29 cellular contexts compared by ENCODE assay signal in the genomic region with DNA sequence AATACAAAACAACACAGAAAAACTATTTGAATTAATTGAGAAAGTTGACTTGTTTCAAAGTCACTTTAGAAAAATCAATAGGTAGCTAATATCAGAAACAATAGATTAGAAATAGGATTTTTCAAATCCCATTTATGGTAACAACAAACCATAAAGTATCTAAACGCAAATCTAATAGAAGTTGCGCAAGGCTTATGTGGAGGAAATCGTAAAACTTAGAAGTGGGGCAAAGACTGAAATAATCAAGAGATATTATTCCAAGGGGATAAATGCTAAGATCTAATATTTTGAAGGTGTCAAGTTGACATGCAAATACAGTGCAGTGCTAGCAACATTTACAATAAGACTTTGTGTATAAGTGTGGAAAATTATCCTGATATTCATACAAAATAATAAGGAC.
"Had no signal": no experiment of that assay in that cellular context is flagged by ENCODE, and none has a peak within 500 bp of the region (broad histone marks: within the 10 kb centered on the region; RNA-seq: fewer than 3 reads in every experiment).

No MANE protein-coding gene starts in this region.

- H3K4me1 ChIP-seq: stomach, suprapubic skin, testis, thyroid gland, tibial artery, tibial nerve, transverse colon, upper lobe of left lung, upper lobe of right lung, uterus, vagina had no signal

- H3K4me1 Mint-ChIP-seq: stimulated activated effector memory CD8-positive, alpha-beta T cell treated with anti-CD3 and anti-CD28 coated beads, Interleukin-12 subunit alpha, Interleukin-12 subunit beta, amount 100 ng/mL, for 72 hours; stimulated activated memory B cell treated with anti-CD40 and anti-IgM and Interleukin-4, amounts not matched to agents 10 μg/mL and 1 μg/mL and 100 μg/mL, for 72 hours; stimulated activated naive B cell treated with anti-CD40 and anti-IgM and Interleukin-4, amounts not matched to agents 10 μg/mL and 1 μg/mL and 100 μg/mL, for 72 hours; stimulated activated naive CD8-positive, alpha-beta T cell treated with anti-CD3 and anti-CD28 coated beads, Interleukin-15, amount 100 ng/mL, for 72 hours had no signal

- H3K36me3 ChIP-seq: stomach, suprapubic skin, thoracic aorta, thyroid gland, tibial artery, tibial nerve, transverse colon, upper lobe of left lung, upper lobe of right lung, uterus, vagina had no signal

- H3K27ac Mint-ChIP-seq: stimulated activated effector memory CD8-positive, alpha-beta T cell treated with anti-CD3 and anti-CD28 coated beads, Interleukin-12 subunit alpha, Interleukin-12 subunit beta, amount 100 ng/mL, for 72 hours; stimulated activated memory B cell treated with anti-CD40 and anti-IgM and Interleukin-4, amounts not matched to agents 10 μg/mL and 1 μg/mL and 100 μg/mL, for 72 hours; stimulated activated naive B cell treated with anti-CD40 and anti-IgM and Interleukin-4, amounts not matched to agents 10 μg/mL and 1 μg/mL and 100 μg/mL, for 72 hours; stimulated activated naive CD8-positive, alpha-beta T cell treated with anti-CD3 and anti-CD28 coated beads, Interleukin-15, amount 100 ng/mL, for 72 hours; stimulated activated naive CD8-positive, alpha-beta T cell treated with anti-CD3 and anti-CD28 coated beads, Interleukin-15, Interleukin-2, amounts not matched to agents 100 ng/mL and 50 ng/mL, for 24 hours; type B pancreatic cell had no signal

- DNase-seq: stimulated activated CD4-positive, alpha-beta T cell treated with anti-CD3 and anti-CD28 coated beads, Interleukin-2, amount 100 ng/mL, for 48 hours; stimulated activated CD4-positive, alpha-beta T cell treated with anti-CD3 and anti-CD28 coated beads, Interleukin-4, amount 100 ng/mL, for 1 hour; stimulated activated CD4-positive, alpha-beta T cell treated with anti-CD3 and anti-CD28 coated beads, Interleukin-4, amount 100 ng/mL, for 24 hours; stimulated activated CD4-positive, alpha-beta T cell treated with anti-CD3 and anti-CD28 coated beads, Interleukin-4, amount 100 ng/mL, for 4 hours; stimulated activated CD8-positive, alpha-beta memory T cell treated with anti-CD3 and anti-CD28 coated beads, Interleukin-4, amount 100 ng/mL, for 48 hours; stimulated activated naive B cell treated with anti-CD40 and anti-IgM and Interleukin-4, amounts not matched to agents 10 μg/mL and 1 μg/mL and 100 μg/mL, for 72 hours; stimulated activated naive CD4-positive, alpha-beta T cell; stimulated activated naive CD4-positive, alpha-beta T cell treated with Interleukin-2 at 50 U/mL for 16 hours; stimulated activated naive CD8-positive, alpha-beta T cell treated with anti-CD3 and anti-CD28 coated beads, Interleukin-15, amount 100 ng/mL, for 72 hours; stimulated activated naive CD8-positive, alpha-beta T cell treated with anti-CD3 and anti-CD28 coated beads, Interleukin-15, Interleukin-2, amounts not matched to agents 100 U/mL and 50 U/mL, for 24 hours; stomach; substantia nigra; testis; thyroid gland; tibial artery; transverse colon; trophoblast cell; upper lobe of left lung; upper lobe of right lung; uterus had no signal

- H3K4me3 ChIP-seq: stomach, suprapubic skin, testis, thoracic aorta, thyroid gland, tibial artery, tibial nerve, transverse colon, upper lobe of left lung, upper lobe of right lung, uterus, vagina had no signal

- FAIRE-seq: urothelium cell line had no signal

- H3K36me3 Mint-ChIP-seq: stimulated activated effector memory CD8-positive, alpha-beta T cell treated with anti-CD3 and anti-CD28 coated beads, Interleukin-12 subunit alpha, Interleukin-12 subunit beta, amount 100 ng/mL, for 72 hours; stimulated activated memory B cell treated with anti-CD40 and anti-IgM and Interleukin-4, amounts not matched to agents 10 μg/mL and 1 μg/mL and 100 μg/mL, for 72 hours; stimulated activated naive B cell treated with anti-CD40 and anti-IgM and Interleukin-4, amounts not matched to agents 10 μg/mL and 1 μg/mL and 100 μg/mL, for 72 hours; type B pancreatic cell had no signal

- H3K27ac ChIP-seq: stomach, suprapubic skin, testis, thoracic aorta, thyroid gland, tibial artery, tibial nerve, transverse colon, upper lobe of left lung, upper lobe of right lung, uterus, vagina had no signal

- H3K9me3 ChIP-seq: stomach, suprapubic skin, testis, thoracic aorta, thyroid gland, tibial artery, tibial nerve, transverse colon, upper lobe of left lung, upper lobe of right lung, uterus, vagina had no signal

- ATAC-seq: stimulated activated effector memory CD8-positive, alpha-beta T cell treated with anti-CD3 and anti-CD28 coated beads, Interleukin-12 subunit alpha, Interleukin-12 subunit beta, amount 100 ng/mL, for 72 hours; stimulated activated memory B cell treated with anti-CD40 and anti-IgM and Interleukin-4, amounts not matched to agents 10 μg/mL and 1 μg/mL and 100 μg/mL, for 72 hours; stimulated activated naive B cell treated with anti-CD40 and anti-IgM and Interleukin-4, amounts not matched to agents 10 μg/mL and 1 μg/mL and 100 μg/mL, for 72 hours; stimulated activated naive CD8-positive, alpha-beta T cell treated with anti-CD3 and anti-CD28 coated beads, Interleukin-15, amount 100 ng/mL, for 72 hours; stimulated activated naive CD8-positive, alpha-beta T cell treated with anti-CD3 and anti-CD28 coated beads, Interleukin-15, Interleukin-2, amounts not matched to agents 100 U/mL and 50 U/mL, for 24 hours; upper lobe of right lung had no signal

- H3K27me3 Mint-ChIP-seq: stimulated activated memory B cell treated with anti-CD40 and anti-IgM and Interleukin-4, amounts not matched to agents 10 μg/mL and 1 μg/mL and 100 μg/mL, for 72 hours; stimulated activated naive B cell treated with anti-CD40 and anti-IgM and Interleukin-4, amounts not matched to agents 10 μg/mL and 1 μg/mL and 100 μg/mL, for 72 hours; stimulated activated naive CD8-positive, alpha-beta T cell treated with anti-CD3 and anti-CD28 coated beads, Interleukin-15, amount 100 ng/mL, for 72 hours; stimulated activated naive CD8-positive, alpha-beta T cell treated with anti-CD3 and anti-CD28 coated beads, Interleukin-15, Interleukin-2, amounts not matched to agents 100 ng/mL and 50 ng/mL, for 24 hours; type B pancreatic cell had no signal

- H3K9me3 Mint-ChIP-seq: type B pancreatic cell had no signal

- H3K27me3 ChIP-seq: stomach, suprapubic skin, testis, thyroid gland, tibial artery, tibial nerve, transverse colon, upper lobe of left lung, upper lobe of right lung, uterus, vagina had no signal

- H3K4me3 Mint-ChIP-seq: stimulated activated effector memory CD8-positive, alpha-beta T cell treated with anti-CD3 and anti-CD28 coated beads, Interleukin-12 subunit alpha, Interleukin-12 subunit beta, amount 100 ng/mL, for 72 hours; stimulated activated memory B cell treated with anti-CD40 and anti-IgM and Interleukin-4, amounts not matched to agents 10 μg/mL and 1 μg/mL and 100 μg/mL, for 72 hours; stimulated activated naive B cell treated with anti-CD40 and anti-IgM and Interleukin-4, amounts not matched to agents 10 μg/mL and 1 μg/mL and 100 μg/mL, for 72 hours; stimulated activated naive CD8-positive, alpha-beta T cell treated with anti-CD3 and anti-CD28 coated beads, Interleukin-15, amount 100 ng/mL, for 72 hours; stimulated activated naive CD8-positive, alpha-beta T cell treated with anti-CD3 and anti-CD28 coated beads, Interleukin-15, Interleukin-2, amounts not matched to agents 100 ng/mL and 50 ng/mL, for 24 hours; type B pancreatic cell had no signal
